ENCODE assay signal across 9 cellular contexts in genomic region chr15:78979456-78980320, GRCh38. TPM values are rescaled to one million over a fixed set of nuclear protein-coding genes. Genes with fewer than 3 reads are reported as not detected.
DNase-seq lines count a peak whose midpoint lies in the region; ATAC-seq, FAIRE-seq and TF ChIP-seq lines count a peak whose summit lies in the region.
"Had no signal": no experiment of that assay in that cellular context is flagged by ENCODE, and none has a peak within 500 bp of the region (broad histone marks: within the 10 kb centered on the region; RNA-seq: fewer than 3 reads in every experiment).

No MANE protein-coding gene starts in this region.

- H3K36me3 ChIP-seq in bronchial epithelial cell (ENCODE audit: control insufficient read depth, insufficient read depth, low read length), result no peaks in the 10 kb centered on the region
- H3K36me3 ChIP-seq in kidney epithelial cell (ENCODE audit: control insufficient read depth, insufficient read depth, low read length), result no peaks in the 10 kb centered on the region

- H3K27me3 Mint-ChIP-seq in stimulated activated memory B cell treated with anti-CD40 and anti-IgM and Interleukin-4, amounts not matched to agents 10 μg/mL and 1 μg/mL and 100 μg/mL, for 72 hours, result no peaks in the 10 kb centered on the region
- H3K27me3 Mint-ChIP-seq: activated naive CD8-positive, alpha-beta T cell had no signal

- H3K4me3 Mint-ChIP-seq in stimulated activated memory B cell treated with anti-CD40 and anti-IgM and Interleukin-4, amounts not matched to agents 10 μg/mL and 1 μg/mL and 100 μg/mL, for 72 hours, result peak overlapping the region; percentile 81
- H3K4me3 Mint-ChIP-seq: activated naive CD8-positive, alpha-beta T cell had no signal

- FAIRE-seq in bronchial epithelial cell (lab: Jason Lieb, UNC), result no peak

- H3K36me3 Mint-ChIP-seq in stimulated activated memory B cell treated with anti-CD40 and anti-IgM and Interleukin-4, amounts not matched to agents 10 μg/mL and 1 μg/mL and 100 μg/mL, for 72 hours, result peaks cover 13% of the 10 kb centered on the region
- H3K36me3 Mint-ChIP-seq: activated naive CD8-positive, alpha-beta T cell had no signal

- peak overlapping the region; percentile 90 for H3K27ac Mint-ChIP-seq in stimulated activated memory B cell treated with anti-CD40 and anti-IgM and Interleukin-4, amounts not matched to agents 10 μg/mL and 1 μg/mL and 100 μg/mL, for 72 hours
- H3K27ac Mint-ChIP-seq: activated naive CD8-positive, alpha-beta T cell had no signal

- ATAC-seq in stimulated activated memory B cell treated with anti-CD40 and anti-IgM and Interleukin-4, amounts not matched to agents 10 μg/mL and 1 μg/mL and 100 μg/mL, for 72 hours, result no peak
- ATAC-seq in GM21576 (IDR thresholded peaks at IDR 0.05; ENCODE audit: unreplicated experiment), result no peak
- ATAC-seq in HG02642 (IDR thresholded peaks at IDR 0.05; ENCODE audit: poor library complexity, unreplicated experiment), result no peak

- DNase-seq in EL (peak; percentile 75), HuH-7.5 (ENCODE audit: low spot score) (peak; percentile 87), RKO (ENCODE audit: low spot score) (peak; percentile 63), bronchial epithelial cell (ENCODE audit: low read depth) (peak; percentile 82), kidney epithelial cell (ENCODE audit: low read depth) (no peak)

- no peaks in the 10 kb centered on the region for H3K9me3 Mint-ChIP-seq in stimulated activated memory B cell treated with anti-CD40 and anti-IgM and Interleukin-4, amounts not matched to agents 10 μg/mL and 1 μg/mL and 100 μg/mL, for 72 hours

- H3K4me3 ChIP-seq in bronchial epithelial cell (ENCODE audit: low read depth, low read length) (no peak overlapping the region), kidney epithelial cell (ENCODE audit: low read depth, low read length) (no peak overlapping the region)

- no peaks in the 10 kb centered on the region for H3K27me3 ChIP-seq in bronchial epithelial cell (ENCODE audit: control insufficient read depth, insufficient read depth, low read length)
- H3K27me3 ChIP-seq in kidney epithelial cell (ENCODE audit: control insufficient read depth, insufficient read depth, low read length), result no peaks in the 10 kb centered on the region

- peak; percentile 85 for TF ChIP-seq CTCF in bronchial epithelial cell (IDR thresholded peaks at IDR 0.05; ENCODE audit: insufficient read depth, low read length, severe bottlenecking)
- TF ChIP-seq CTCF in kidney epithelial cell (IDR thresholded peaks at IDR 0.05; ENCODE audit: insufficient read depth, low read length, poor library complexity, severe bottlenecking), result peak; percentile 64

- H3K4me1 Mint-ChIP-seq in stimulated activated memory B cell treated with anti-CD40 and anti-IgM and Interleukin-4, amounts not matched to agents 10 μg/mL and 1 μg/mL and 100 μg/mL, for 72 hours, result peaks cover 69% of the 10 kb centered on the region

RNA-seq across cellular contexts. Expression of gene CTSH, which starts 34.8 kb away (rescaled TPM):
- total RNA-seq in bronchial epithelial cell (47.5 and 75.8 TPM in 2 replicates), kidney epithelial cell (103 and 125 TPM in 2 replicates)
